27 cellular contexts compared by ENCODE assay signal in the genomic region with DNA sequence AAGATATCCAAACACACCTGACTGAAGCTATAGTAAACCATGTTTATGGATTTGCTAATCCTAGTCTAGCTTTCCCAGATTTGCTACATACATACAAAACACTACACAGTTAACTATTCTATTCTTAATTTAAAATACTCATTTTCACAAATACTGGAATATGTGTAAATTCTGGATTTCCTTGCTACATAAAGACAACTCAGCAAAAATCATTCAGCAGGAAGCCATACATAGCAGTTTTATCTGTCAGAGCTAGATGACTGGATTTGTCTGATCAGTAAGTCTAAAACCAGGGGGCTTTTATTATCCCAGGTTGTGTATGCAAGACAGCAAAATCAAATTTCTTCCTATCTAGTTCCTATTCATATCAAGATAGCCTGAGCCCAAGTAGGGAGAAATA.
"Had no signal": no experiment of that assay in that cellular context is flagged by ENCODE, and none has a peak within 500 bp of the region (broad histone marks: within the 10 kb centered on the region; RNA-seq: fewer than 3 reads in every experiment).

No MANE protein-coding gene starts in this region.

- H3K36me3 ChIP-seq: uterus had no signal

- H3K27me3 ChIP-seq: stomach, suprapubic skin, testis, thyroid gland, tibial artery, tibial nerve, transverse colon, upper lobe of left lung, upper lobe of right lung, uterus, vagina had no signal

- H3K27me3 Mint-ChIP-seq: stimulated activated memory B cell treated with anti-CD40 and anti-IgM and Interleukin-4, amounts not matched to agents 10 μg/mL and 1 μg/mL and 100 μg/mL, for 72 hours; stimulated activated naive B cell treated with anti-CD40 and anti-IgM and Interleukin-4, amounts not matched to agents 10 μg/mL and 1 μg/mL and 100 μg/mL, for 72 hours; stimulated activated naive CD8-positive, alpha-beta T cell treated with anti-CD3 and anti-CD28 coated beads, Interleukin-15, amount 100 ng/mL, for 72 hours; stimulated activated naive CD8-positive, alpha-beta T cell treated with anti-CD3 and anti-CD28 coated beads, Interleukin-15, Interleukin-2, amounts not matched to agents 100 ng/mL and 50 ng/mL, for 24 hours; type B pancreatic cell had no signal

- H3K4me3 Mint-ChIP-seq: stimulated activated memory B cell treated with anti-CD40 and anti-IgM and Interleukin-4, amounts not matched to agents 10 μg/mL and 1 μg/mL and 100 μg/mL, for 72 hours; stimulated activated naive B cell treated with anti-CD40 and anti-IgM and Interleukin-4, amounts not matched to agents 10 μg/mL and 1 μg/mL and 100 μg/mL, for 72 hours; stimulated activated naive CD8-positive, alpha-beta T cell treated with anti-CD3 and anti-CD28 coated beads, Interleukin-15, amount 100 ng/mL, for 72 hours; stimulated activated naive CD8-positive, alpha-beta T cell treated with anti-CD3 and anti-CD28 coated beads, Interleukin-15, Interleukin-2, amounts not matched to agents 100 ng/mL and 50 ng/mL, for 24 hours; type B pancreatic cell had no signal

- H3K4me1 ChIP-seq: stomach, suprapubic skin, testis, thyroid gland, tibial artery, tibial nerve, transverse colon, upper lobe of left lung, upper lobe of right lung, uterus, vagina had no signal

- ATAC-seq: stimulated activated memory B cell treated with anti-CD40 and anti-IgM and Interleukin-4, amounts not matched to agents 10 μg/mL and 1 μg/mL and 100 μg/mL, for 72 hours; stimulated activated naive B cell treated with anti-CD40 and anti-IgM and Interleukin-4, amounts not matched to agents 10 μg/mL and 1 μg/mL and 100 μg/mL, for 72 hours; stimulated activated naive CD8-positive, alpha-beta T cell treated with anti-CD3 and anti-CD28 coated beads, Interleukin-15, amount 100 ng/mL, for 72 hours; stimulated activated naive CD8-positive, alpha-beta T cell treated with anti-CD3 and anti-CD28 coated beads, Interleukin-15, Interleukin-2, amounts not matched to agents 100 U/mL and 50 U/mL, for 24 hours; upper lobe of right lung had no signal

- H3K4me3 ChIP-seq: stomach, suprapubic skin, testis, thoracic aorta, thyroid gland, tibial artery, tibial nerve, transverse colon, upper lobe of left lung, upper lobe of right lung, uterus, vagina had no signal

- H3K9me3 ChIP-seq: stomach, suprapubic skin, testis, thoracic aorta, thyroid gland, tibial artery, tibial nerve, transverse colon, upper lobe of left lung, upper lobe of right lung, uterus, vagina had no signal

- DNase-seq: stimulated activated CD4-positive, alpha-beta T cell treated with anti-CD3 and anti-CD28 coated beads, Interleukin-2, amount 100 ng/mL, for 48 hours; stimulated activated CD4-positive, alpha-beta T cell treated with anti-CD3 and anti-CD28 coated beads, Interleukin-4, amount 100 ng/mL, for 1 hour; stimulated activated CD4-positive, alpha-beta T cell treated with anti-CD3 and anti-CD28 coated beads, Interleukin-4, amount 100 ng/mL, for 24 hours; stimulated activated CD4-positive, alpha-beta T cell treated with anti-CD3 and anti-CD28 coated beads, Interleukin-4, amount 100 ng/mL, for 4 hours; stimulated activated CD8-positive, alpha-beta memory T cell treated with anti-CD3 and anti-CD28 coated beads, Interleukin-4, amount 100 ng/mL, for 48 hours; stimulated activated naive B cell treated with anti-CD40 and anti-IgM and Interleukin-4, amounts not matched to agents 10 μg/mL and 1 μg/mL and 100 μg/mL, for 72 hours; stimulated activated naive CD4-positive, alpha-beta T cell; stimulated activated naive CD4-positive, alpha-beta T cell treated with Interleukin-2 at 50 U/mL for 16 hours; stimulated activated naive CD8-positive, alpha-beta T cell treated with anti-CD3 and anti-CD28 coated beads, Interleukin-15, amount 100 ng/mL, for 72 hours; stimulated activated naive CD8-positive, alpha-beta T cell treated with anti-CD3 and anti-CD28 coated beads, Interleukin-15, Interleukin-2, amounts not matched to agents 100 U/mL and 50 U/mL, for 24 hours; stomach; substantia nigra; testis; thyroid gland; tibial artery; transverse colon; trophoblast cell; upper lobe of left lung; upper lobe of right lung; uterus had no signal

- H3K27ac Mint-ChIP-seq: stimulated activated memory B cell treated with anti-CD40 and anti-IgM and Interleukin-4, amounts not matched to agents 10 μg/mL and 1 μg/mL and 100 μg/mL, for 72 hours; stimulated activated naive B cell treated with anti-CD40 and anti-IgM and Interleukin-4, amounts not matched to agents 10 μg/mL and 1 μg/mL and 100 μg/mL, for 72 hours; stimulated activated naive CD8-positive, alpha-beta T cell treated with anti-CD3 and anti-CD28 coated beads, Interleukin-15, amount 100 ng/mL, for 72 hours; type B pancreatic cell had no signal

- H3K27ac ChIP-seq: stomach, suprapubic skin, testis, thoracic aorta, thyroid gland, tibial artery, tibial nerve, transverse colon, upper lobe of left lung, upper lobe of right lung, uterus, vagina had no signal

- H3K4me1 Mint-ChIP-seq: stimulated activated memory B cell treated with anti-CD40 and anti-IgM and Interleukin-4, amounts not matched to agents 10 μg/mL and 1 μg/mL and 100 μg/mL, for 72 hours; stimulated activated naive B cell treated with anti-CD40 and anti-IgM and Interleukin-4, amounts not matched to agents 10 μg/mL and 1 μg/mL and 100 μg/mL, for 72 hours had no signal

- H3K9me3 Mint-ChIP-seq: stimulated activated memory B cell treated with anti-CD40 and anti-IgM and Interleukin-4, amounts not matched to agents 10 μg/mL and 1 μg/mL and 100 μg/mL, for 72 hours; stimulated activated naive B cell treated with anti-CD40 and anti-IgM and Interleukin-4, amounts not matched to agents 10 μg/mL and 1 μg/mL and 100 μg/mL, for 72 hours; stimulated activated naive CD8-positive, alpha-beta T cell treated with anti-CD3 and anti-CD28 coated beads, Interleukin-15, amount 100 ng/mL, for 72 hours; stimulated activated naive CD8-positive, alpha-beta T cell treated with anti-CD3 and anti-CD28 coated beads, Interleukin-15, Interleukin-2, amounts not matched to agents 100 ng/mL and 50 ng/mL, for 24 hours; type B pancreatic cell had no signal
